Comparison of ENCODE assay signal across 8 cellular contexts in the genomic region with DNA sequence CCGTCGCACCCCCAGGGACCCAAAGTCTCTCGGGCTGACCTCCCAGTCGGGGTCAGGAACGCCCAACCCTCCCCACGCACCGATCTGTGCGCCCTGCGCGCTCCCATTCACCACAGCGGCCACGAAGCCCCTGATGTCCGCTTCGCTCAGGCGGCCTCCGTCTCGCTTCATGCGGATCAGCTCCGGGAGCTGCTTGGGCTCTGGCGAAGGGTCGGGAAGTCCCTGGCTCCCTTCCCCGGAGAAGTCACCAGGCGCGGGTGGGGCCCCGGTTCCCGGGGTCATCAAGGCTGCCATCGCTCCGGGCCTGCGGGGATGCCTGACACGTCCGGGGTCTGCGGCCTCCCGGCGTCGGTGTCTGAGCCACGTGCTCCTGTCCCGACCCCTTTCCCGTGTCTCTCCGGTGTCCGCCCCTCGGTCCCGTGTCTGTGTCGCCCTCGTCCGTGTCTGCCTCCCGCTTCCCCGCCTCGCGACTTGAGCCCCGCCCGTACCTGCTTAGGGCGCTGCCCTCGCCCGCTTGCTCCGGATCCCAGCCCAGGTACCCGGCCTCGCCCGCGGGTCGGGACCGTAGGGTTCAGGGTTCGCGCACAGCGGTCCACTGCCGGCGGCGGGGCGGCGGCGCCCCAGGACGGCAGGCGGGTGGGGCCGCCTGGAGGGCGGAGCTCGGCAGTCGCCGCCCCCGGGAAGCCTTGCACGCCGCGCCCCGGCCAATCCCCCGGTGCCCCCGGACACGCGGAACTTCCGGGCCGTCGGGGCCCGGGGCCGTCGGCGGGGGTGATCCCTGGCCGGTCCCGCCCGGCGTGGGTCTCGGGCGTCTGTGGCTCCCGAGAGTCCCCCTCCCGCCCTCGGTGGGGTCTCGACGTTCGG. TPM values are rescaled to one million over a fixed set of nuclear protein-coding genes. Genes with fewer than 3 reads are reported as not detected.
DNase-seq lines count a peak whose midpoint lies in the region; ATAC-seq and TF ChIP-seq lines count a peak whose summit lies in the region.

A gene with protein sequence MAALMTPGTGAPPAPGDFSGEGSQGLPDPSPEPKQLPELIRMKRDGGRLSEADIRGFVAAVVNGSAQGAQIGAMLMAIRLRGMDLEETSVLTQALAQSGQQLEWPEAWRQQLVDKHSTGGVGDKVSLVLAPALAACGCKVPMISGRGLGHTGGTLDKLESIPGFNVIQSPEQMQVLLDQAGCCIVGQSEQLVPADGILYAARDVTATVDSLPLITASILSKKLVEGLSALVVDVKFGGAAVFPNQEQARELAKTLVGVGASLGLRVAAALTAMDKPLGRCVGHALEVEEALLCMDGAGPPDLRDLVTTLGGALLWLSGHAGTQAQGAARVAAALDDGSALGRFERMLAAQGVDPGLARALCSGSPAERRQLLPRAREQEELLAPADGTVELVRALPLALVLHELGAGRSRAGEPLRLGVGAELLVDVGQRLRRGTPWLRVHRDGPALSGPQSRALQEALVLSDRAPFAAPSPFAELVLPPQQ (minus strand): TSS at position 597 of the 864 bp plus-strand sequence. CDS start 303 bp downstream, at position 294.

- H3K27ac ChIP-seq in cardiac muscle cell (no peak within 1 kb of the TSS), psoas muscle (peak within 1 kb of the TSS; percentile 79)

- DNase-seq in DMS 273 (lab: John Stamatoyannopoulos, UW; ENCODE audit: unreplicated experiment) (peak; percentile 60), DMS 273 treated with DMSO at 0.1 percent for 48 hours (lab: John Stamatoyannopoulos, UW) (no peak), NCI-H460 (ENCODE audit: extremely low read depth, low read depth) (no peak), cardiac muscle cell (ENCODE audit: low read depth in 1 of 2, low spot score in 1 of 2) (no peak), psoas muscle (peak; percentile 82 to 88), dedifferentiated amniotic fluid mesenchymal stem cell (ENCODE audit: extremely low spot score) (no peak)
- peak; percentile 57 for DNase-seq in activated effector memory CD4-positive, alpha-beta T cell treated with Interleukin-2 at 50 U/mL for 16 hours

- TF ChIP-seq CTCF in cardiac muscle cell (IDR thresholded peaks at IDR 0.05; ENCODE audit: low read depth, low read length) (no peak), psoas muscle (IDR thresholded peaks at IDR 0.05) (no peak)

- H3K36me3 ChIP-seq in cardiac muscle cell, result no peaks in the 10 kb centered on the region
- H3K36me3 ChIP-seq in psoas muscle (ENCODE audit: insufficient read depth in 1 of 2, low read depth in 1 of 2), result no peaks in the 10 kb centered on the region

- H3K4me3 ChIP-seq in cardiac muscle cell, result peak within 1 kb of the TSS; percentile 42
- H3K4me3 ChIP-seq in psoas muscle, result peak within 1 kb of the TSS; percentile 69

- H3K9me3 ChIP-seq in cardiac muscle cell (ENCODE audit: low read depth) (no peaks in the 10 kb centered on the region), psoas muscle (no peaks in the 10 kb centered on the region)

- peaks cover 27% of the 10 kb centered on the region for H3K27me3 ChIP-seq in cardiac muscle cell
- peaks cover 0 to 59% (median 25%) of the 10 kb centered on the region in 3 donors for H3K27me3 ChIP-seq in psoas muscle (ENCODE audit: insufficient read depth in 3 of 3, low read length in 2 of 3)

- ATAC-seq in psoas muscle (peak in 3 of 4 donors; percentile 2 to 16 (median 5)), HG03025 (IDR thresholded peaks at IDR 0.05; ENCODE audit: low FRiP score, unreplicated experiment) (no peak)

- peaks cover 20% of the 10 kb centered on the region for H3K4me1 ChIP-seq in cardiac muscle cell (ENCODE audit: low read depth)
- H3K4me1 ChIP-seq in psoas muscle, result peaks cover 24% of the 10 kb centered on the region

- 2 to 7% (median 3%) methylated on average over 62 to 105 of the region's 105 CpGs for WGBS in psoas muscle, 3 donors

- intact Hi-C loops in psoas muscle (cut with DNase I), result loop anchor here (5.0 kb wide), 2 partner anchors 33 to 93 kb away; partner anchors contain the start of gene SYCE3 (in 1 of the 2)

RNA-seq across cellular contexts. Expression of the gene that starts here (rescaled TPM):
- 25.8 and 27.3 TPM in 2 replicates for total RNA-seq in NCI-H460 (2014; rRNA removed; shearing (Covaris generic))
- 39.2 and 40.0 TPM in 2 replicates for polyA plus RNA-seq in NCI-H460 (2014; cell fraction: nucleus; rRNA removed)
- total RNA-seq in cardiac muscle cell (2.6 and 7.8 TPM in 2 replicates), psoas muscle (10 to 100 TPM in 3 of 4 donors, 1 to 10 TPM in 1; 7.1 to 18.8 (median 13.3) TPM)
- polyA plus RNA-seq in cardiac muscle cell (10.0 and 17.7 TPM in 2 replicates), psoas muscle (10 to 100 TPM in 1 of 3 donors, 1 to 10 TPM in 2; 5.0 to 26.0 (median 7.0) TPM)

Comparison
In these comparisons a context has a peak if more than half of its experiments do, and no peak if none do; other contexts are left out.
1. DNase-seq: peak in DMS 273 (single experiment), activated effector memory CD4-positive, alpha-beta T cell treated with Interleukin-2 at 50 U/mL for 16 hours (single experiment) and psoas muscle (2 of 2); none in DMS 273 treated with DMSO at 0.1 percent for 48 hours (single experiment), NCI-H460 (single experiment), cardiac muscle cell (0 of 2) and dedifferentiated amniotic fluid mesenchymal stem cell (single experiment).